Comparison of ENCODE assay signal across 9 cellular contexts in genomic region chr5:138439537-138440225, GRCh38. TPM values are rescaled to one million over a fixed set of nuclear protein-coding genes. Genes with fewer than 3 reads are reported as not detected.
DNase-seq lines count a peak whose midpoint lies in the region; ATAC-seq, FAIRE-seq and TF ChIP-seq lines count a peak whose summit lies in the region.
"Had no signal": no experiment of that assay in that cellular context is flagged by ENCODE, and none has a peak within 500 bp of the region (broad histone marks: within the 10 kb centered on the region; RNA-seq: fewer than 3 reads in every experiment).

No MANE protein-coding gene starts in this region.

- H3K4me1 ChIP-seq in lower lobe of right lung, result peaks cover 6% of the 10 kb centered on the region
- peaks cover 0 to 3% of the 10 kb centered on the region in 2 donors for H3K4me1 ChIP-seq in uterus

- CTCF ChIA-PET in MCF 10A (lab: Yijun Ruan, JAX), result interaction anchor here (0.5 to 7.0 kb wide), 6 partner anchors 10 to 229 kb away, joined by 3 to 64 read pairs (median 4); partner anchors contain the start of gene EGR1

- H3K27me3 ChIP-seq in lower lobe of right lung (ENCODE audit: low read depth) (no peaks in the 10 kb centered on the region), uterus (no peaks in the 10 kb centered on the region)

- peaks cover 23% of the 10 kb centered on the region for H3K36me3 ChIP-seq in lower lobe of right lung
- no peaks in the 10 kb centered on the region for H3K36me3 ChIP-seq in uterus

- no TSS peak for BruUV-seq in MCF 10A (replicated peaks; lab: Mats Ljungman, UMichigan)

- no peaks in the 10 kb centered on the region for H3K9me3 ChIP-seq in lower lobe of right lung
- no peaks in the 10 kb centered on the region for H3K9me3 ChIP-seq in uterus

- peak; percentile 12 to 22 for ATAC-seq in lower lobe of right lung
- no peak for ATAC-seq in GM21786 (IDR thresholded peaks at IDR 0.05; ENCODE audit: unreplicated experiment)
- ATAC-seq in GM18858 (IDR thresholded peaks at IDR 0.05; ENCODE audit: unreplicated experiment), result no peak
- ATAC-seq in GM21381 (IDR thresholded peaks at IDR 0.05; ENCODE audit: unreplicated experiment), result no peak

- H3K27ac ChIP-seq in lower lobe of right lung (no peak overlapping the region), uterus (peak overlapping the region; percentile 61 to 67)

- peaks cover 19% of the 10 kb centered on the region for H3K4me1 Mint-ChIP-seq in MCF 10A (ENCODE audit: insufficient read depth, unreplicated experiment)

- H3K27ac Mint-ChIP-seq in MCF 10A (ENCODE audit: low read depth, unreplicated experiment), result peak overlapping the region; percentile 85

- TF ChIP-seq CTCF in AG10803 (conservative IDR thresholded peaks at IDR 0.05; ENCODE audit: low read length) (no peak), MCF 10A (IDR thresholded peaks at IDR 0.05; ENCODE audit: unreplicated experiment) (no peak), lower lobe of right lung (IDR thresholded peaks at IDR 0.05) (no peak), uterus (IDR thresholded peaks at IDR 0.05) (no peak)

- FAIRE-seq in HTR-8/SVneo (lab: Jason Lieb, UNC), result no peak
- FAIRE-seq: frontal cortex had no signal

- H3K4me3 Mint-ChIP-seq in MCF 10A (ENCODE audit: unreplicated experiment), result peak overlapping the region; percentile 69

- H3K4me3 ChIP-seq in AG10803 (ENCODE audit: low read length) (peak overlapping the region; percentile 66), lower lobe of right lung (peak overlapping the region; percentile 46), uterus (peak overlapping the region; percentile 25 to 40)

- no peaks in the 10 kb centered on the region for H3K27me3 Mint-ChIP-seq in MCF 10A (ENCODE audit: insufficient read depth, unreplicated experiment)

- TF ChIP-seq POLR2A in uterus (IDR thresholded peaks at IDR 0.05), result no peak

- intact Hi-C loops in MCF 10A (cut with micrococcal nuclease), result no loop called here
- intact Hi-C loops in lower lobe of right lung (cut with DNase I), result no loop called here
- intact Hi-C loops in uterus (cut with DNase I; ENCODE audit: low total_unique reads), result no loop called here

- DNase-seq in AG10803 (ENCODE audit: low read depth) (no peak), HTR-8/SVneo (ENCODE audit: insufficient read length, low spot score) (peak; percentile 41), MCF 10A (ENCODE audit: unreplicated experiment) (no peak), lower lobe of right lung (no peak), uterus (no peak)

- no peaks in the 10 kb centered on the region for H3K9me3 Mint-ChIP-seq in MCF 10A (ENCODE audit: unreplicated experiment)

- peaks cover 39% of the 10 kb centered on the region for H3K36me3 Mint-ChIP-seq in MCF 10A (ENCODE audit: insufficient read depth, unreplicated experiment)

- POLR2A ChIA-PET in MCF 10A (lab: Yijun Ruan, JAX), result interaction anchor here (0.7 to 0.8 kb wide), 2 partner anchors 14 to 65 kb away, joined by 3 read pairs; no protein-coding TSS in a partner anchor

RNA-seq across cellular contexts. Expression of gene REEP2, which starts 0.8 kb away (rescaled TPM):
- total RNA-seq in MCF 10A (2022) (0.77 and 0.81 TPM in 2 replicates), lower lobe of right lung (0.80 TPM), uterus (10 to 100 TPM in 1 of 4 donors, 1 to 10 TPM in 2, under 1 TPM in 1; 0.77 to 14.1 (median 5.0) TPM)

RNA-seq across cellular contexts. Expression of gene EGR1, which starts 25.6 kb away (rescaled TPM):
- total RNA-seq in MCF 10A (2022), result 92.3 and 189 TPM in 2 replicates
- total RNA-seq in lower lobe of right lung, result 78.2 TPM
- total RNA-seq in uterus, result 100 to 1,000 TPM in 1 of 4 donors, 10 to 100 TPM in 1, 1 to 10 TPM in 2; 2.6 to 123 (median 35.2) TPM

Comparison
In these comparisons a context has a peak if more than half of its experiments do, and no peak if none do; other contexts are left out.
1. ATAC-seq: peak in lower lobe of right lung (2 of 2); none in GM21786 (single experiment), GM18858 (single experiment) and GM21381 (single experiment).
2. Peak in every context shown above with its lines, with median percentiles within 50 percentile points of each other: H3K4me3 ChIP-seq.